9 cellular contexts compared by ENCODE assay signal in genomic region chr9:137878146-137878941, GRCh38. TPM values are rescaled to one million over a fixed set of nuclear protein-coding genes. Genes with fewer than 3 reads are reported as not detected.
DNase-seq lines count a peak whose midpoint lies in the region; ATAC-seq, FAIRE-seq and TF ChIP-seq lines count a peak whose summit lies in the region.
"Had no signal": no experiment of that assay in that cellular context is flagged by ENCODE, and none has a peak within 500 bp of the region (broad histone marks: within the 10 kb centered on the region; RNA-seq: fewer than 3 reads in every experiment).

No MANE protein-coding gene starts in this region.

- H3K27me3 ChIP-seq in effector memory CD4-positive, alpha-beta T cell (replicated peaks; ENCODE audit: control insufficient read depth, insufficient read depth, low read length, poor library complexity, severe bottlenecking): peaks cover 22% of the 10 kb centered on the region
- H3K27me3 ChIP-seq in small intestine (ENCODE audit: control insufficient read depth in 2 of 2, insufficient read depth in 2 of 2, low read length in 2 of 2): peaks cover 4 to 16% of the 10 kb centered on the region in 2 donors

- H3K27ac ChIP-seq in effector memory CD4-positive, alpha-beta T cell (ENCODE audit: insufficient read depth, low read length, poor library complexity, severe bottlenecking): no peak overlapping the region
- H3K27ac ChIP-seq in small intestine (ENCODE audit: low read depth in 1 of 2, low read length in 1 of 2): no peak overlapping the region
- H3K27ac ChIP-seq: epithelial cell of prostate had no signal

- no peaks in the 10 kb centered on the region for H3K9me3 ChIP-seq in effector memory CD4-positive, alpha-beta T cell (ENCODE audit: control insufficient read depth, low read length)
- no peaks in the 10 kb centered on the region for H3K9me3 ChIP-seq in small intestine (ENCODE audit: control insufficient read depth, low read depth)

- WGBS in small intestine, 3 donors: 2 to 6% (median 3%) methylated on average over 39 to 101 of the region's 101 CpGs

- H3K4me1 ChIP-seq in effector memory CD4-positive, alpha-beta T cell (ENCODE audit: control insufficient read depth, insufficient read depth, low read length, poor library complexity, severe bottlenecking): peaks cover 4% of the 10 kb centered on the region
- no peaks in the 10 kb centered on the region for H3K4me1 ChIP-seq in small intestine (ENCODE audit: control insufficient read depth in 2 of 2, insufficient read depth in 1 of 2, low read depth in 1 of 2, low read length in 1 of 2)

- no peak for ATAC-seq in GM18520 (IDR thresholded peaks at IDR 0.05; ENCODE audit: unreplicated experiment)

- DNase-seq in GM19239 (ENCODE audit: insufficient read length, low spot score): peak; percentile 46
- no peak for DNase-seq in effector memory CD4-positive, alpha-beta T cell
- peak; percentile 17 for DNase-seq in midbrain (lab: John Stamatoyannopoulos, UW)
- DNase-seq in small intestine: no peak
- DNase-seq in HuH-7.5 (ENCODE audit: low spot score): no peak
- DNase-seq in A172 (ENCODE audit: low spot score): no peak

- H3K4me3 ChIP-seq in effector memory CD4-positive, alpha-beta T cell (ENCODE audit: insufficient read depth, low read depth, low read length, poor library complexity, severe bottlenecking): peak overlapping the region; percentile 32
- H3K4me3 ChIP-seq in small intestine (ENCODE audit: low read depth in 1 of 2, low read length in 2 of 2): peak overlapping the region in 1 of 2 donors; percentile 12

- no peak for FAIRE-seq in GM19239 (lab: Jason Lieb, UNC)
- no peak for FAIRE-seq in small intestine (lab: Jason Lieb, UNC)

- no peaks in the 10 kb centered on the region for H3K36me3 ChIP-seq in effector memory CD4-positive, alpha-beta T cell (ENCODE audit: control insufficient read depth, insufficient read depth, low read length)
- H3K36me3 ChIP-seq in small intestine (ENCODE audit: control insufficient read depth in 2 of 2, insufficient read depth in 2 of 2, low read length in 2 of 2): no peaks in the 10 kb centered on the region

TF ChIP-seq in PFSK-1, 5 proteins besides CTCF, POLR2A, EP300 and RAD21:
- TF ChIP-seq REST (IDR thresholded peaks at IDR 0.05; ENCODE audit: insufficient read depth in 1 of 2, low read depth in 2 of 2, low read length in 2 of 2) (peak; percentile 84 to 94), SIN3A (IDR thresholded peaks at IDR 0.05; ENCODE audit: borderline replicate concordance, insufficient read depth, low read length) (no peak), FOXP2 (optimal IDR thresholded peaks at IDR 0.05; ENCODE audit: borderline replicate concordance, extremely low read depth, extremely low read length, insufficient read depth) (no peak), POLR2AphosphoS5 (IDR thresholded peaks at IDR 0.05; ENCODE audit: low read depth, low read length) (no peak)

RNA-seq across cellular contexts. Expression of gene CACNA1B, which starts 0.8 kb away (rescaled TPM):
- polyA plus RNA-seq in PFSK-1 (2012; ENCODE audit: insufficient read length, low read depth): not detected
- polyA plus RNA-seq in small intestine: under 1 TPM in 2 of 3 donors, not detected in 1; under 0.01 to 0.91 TPM
- total RNA-seq in A172 (2014; rRNA removed; shearing (Covaris generic)): not detected in 2 replicates

Comparison
In these comparisons a context has a peak if more than half of its experiments do, and no peak if none do; other contexts are left out.
1. DNase-seq: peak in GM19239 (single experiment) and midbrain (single experiment); none in effector memory CD4-positive, alpha-beta T cell (0 of 3), small intestine (single experiment), HuH-7.5 (single experiment) and A172 (single experiment).